In genomic region chr22:50270302-50271010, GRCh38 we compare ENCODE assay signal across 8 cellular contexts. TPM values are rescaled to one million over a fixed set of nuclear protein-coding genes. Genes with fewer than 3 reads are reported as not detected.
DNase-seq lines count a peak whose midpoint lies in the region; TF ChIP-seq lines count a peak whose summit lies in the region.

MAPK11 (minus strand) TSS chr22:50270380; CDS start chr22:50270292, 88 bp downstream.

- H3K27me3 Mint-ChIP-seq in nephron (ENCODE audit: low read depth) = peaks cover 17% of the 10 kb centered on the region

- H3K36me3 ChIP-seq in OCI-LY7 (ENCODE audit: insufficient read depth, low read length) = peaks cover 6% of the 10 kb centered on the region; the same call in 1 of the 2 replicates
- peaks cover 9% of the 10 kb centered on the region for H3K36me3 ChIP-seq in fibroblast of lung (ENCODE audit: control insufficient read depth, insufficient read depth, low read length)
- peaks cover 6 to 13% (median 7%) of the 10 kb centered on the region in 4 donors for H3K36me3 ChIP-seq in stomach

- TF ChIP-seq EP300 in stomach (IDR thresholded peaks at IDR 0.05) = no peak

- H3K9me2 ChIP-seq in OCI-LY7 (ENCODE audit: insufficient read depth, low read length) = no peaks in the 10 kb centered on the region

- H4K20me1 ChIP-seq in OCI-LY7 (ENCODE audit: insufficient read depth, low read length) = no peaks in the 10 kb centered on the region
- no peaks in the 10 kb centered on the region for H4K20me1 ChIP-seq in fibroblast of lung (ENCODE audit: control insufficient read depth, extremely low read depth, insufficient read depth, low read length)

- H3K4me3 ChIP-seq in OCI-LY7 (ENCODE audit: low read depth, low read length, poor library complexity, severe bottlenecking) (peak within 1 kb of the TSS; percentile 73), fibroblast of lung (replicated peaks in 1 of 4; ENCODE audit: control extremely low read depth in 1 of 4, insufficient read depth in 1 of 4, low read depth in 3 of 4, low read length in 4 of 4) (peak within 1 kb of the TSS; percentile 33 to 66 (median 46)), stomach (peak within 1 kb of the TSS; percentile 52 to 59 (median 56))

- no peak for TF ChIP-seq POLR2A in stomach (IDR thresholded peaks at IDR 0.05)

- peaks cover 11% of the 10 kb centered on the region for H3K36me3 Mint-ChIP-seq in nephron (ENCODE audit: low read depth)

- POLR2A ChIA-PET in OCI-LY7 (lab: Charles Lee) = interaction anchor here (0.6 kb wide), 1 partner anchor 10 kb away, joined by 3 read pairs; no protein-coding TSS in a partner anchor

- peak; percentile 72 for DNase-seq in AG08395 (ENCODE audit: low spot score)
- DNase-seq in GM20000 (ENCODE audit: low spot score) = peak; percentile 89
- peak; percentile 76 for DNase-seq in OCI-LY7 (ENCODE audit: low spot score)
- peak; percentile 49 to 65 for DNase-seq in activated T-helper 1 cell treated with anti-CD3 and anti-CD28 coated beads, Interleukin-2, amount 50 U/mL, for 16 hours (ENCODE audit: low read depth in 1 of 2, low spot score in 1 of 2)
- DNase-seq in fibroblast of lung (ENCODE audit: low read depth in 2 of 2) = peak; percentile 64 to 72
- DNase-seq in stomach = peak; percentile 75
- DNase-seq in hippocampal formation (lab: John Stamatoyannopoulos, UW) = no peak

- H3K27ac Mint-ChIP-seq in nephron = peak within 1 kb of the TSS in 1 of 3 experiments; percentile 33

- CTCF ChIA-PET in OCI-LY7 (lab: Charles Lee; ENCODE audit: unreplicated experiment) = no interaction called here

- H3K4me2 ChIP-seq in OCI-LY7 (ENCODE audit: low read length) (peak within 1 kb of the TSS; percentile 94), fibroblast of lung (ENCODE audit: extremely low read depth, insufficient read depth, low read length) (peak within 1 kb of the TSS; percentile 90)

- H3K27me3 ChIP-seq in fibroblast of lung (ENCODE audit: control insufficient read depth, insufficient read depth, low read length) (no peaks in the 10 kb centered on the region), stomach (peaks cover 0 to 36% (median 3%) of the 10 kb centered on the region in 3 donors)

- intact Hi-C loops in OCI-LY7 (cut with micrococcal nuclease; ENCODE audit: unreplicated experiment) (loop anchor here (5.0 kb wide), 1 partner anchor 237 kb away; the partner anchor contains the start of genes LMF2 and NCAPH2), stomach (cut with DNase I; ENCODE audit: low total_unique reads) (no loop called here)

- H3K79me2 ChIP-seq in OCI-LY7 (ENCODE audit: insufficient read depth, low read depth, low read length) = no peaks in the 10 kb centered on the region
- H3K79me2 ChIP-seq in fibroblast of lung (ENCODE audit: control insufficient read depth, insufficient read depth, low read length) = no peaks in the 10 kb centered on the region

- no peaks in the 10 kb centered on the region for H3K9me3 Mint-ChIP-seq in nephron

- TF ChIP-seq CTCF in GM20000 (IDR thresholded peaks at IDR 0.05; ENCODE audit: extremely low read depth, missing control alignments) = no peak
- TF ChIP-seq CTCF in OCI-LY7 (conservative IDR thresholded peaks at IDR 0.05; ENCODE audit: low read length) = no peak
- peak in 1 of 2 donors; percentile 4 for TF ChIP-seq CTCF in fibroblast of lung (conservative IDR thresholded peaks at IDR 0.05 in 1 of 2, IDR thresholded peaks at IDR 0.05 in 1 of 2; ENCODE audit: low read depth in 1 of 2, low read length in 2 of 2)
- no peak for TF ChIP-seq CTCF in nephron (IDR thresholded peaks at IDR 0.05; ENCODE audit: unreplicated experiment in 3 of 3)
- no peak for TF ChIP-seq CTCF in stomach (IDR thresholded peaks at IDR 0.05)

- H3K4me1 ChIP-seq in OCI-LY7 (ENCODE audit: insufficient read depth, low read length, poor library complexity, severe bottlenecking) = peaks cover 40% of the 10 kb centered on the region
- peaks cover 10% of the 10 kb centered on the region for H3K4me1 ChIP-seq in fibroblast of lung (ENCODE audit: control insufficient read depth, extremely low read depth, insufficient read depth, low read length)
- H3K4me1 ChIP-seq in stomach = peaks cover 58 to 79% (median 70%) of the 10 kb centered on the region in 4 donors

- H3K9me3 ChIP-seq in OCI-LY7 (ENCODE audit: low read length) = no peaks in the 10 kb centered on the region
- H3K9me3 ChIP-seq in fibroblast of lung (ENCODE audit: control insufficient read depth, insufficient read depth, low read depth, low read length) = no peaks in the 10 kb centered on the region
- no peaks in the 10 kb centered on the region for H3K9me3 ChIP-seq in stomach

- H3K27ac ChIP-seq in OCI-LY7 (ENCODE audit: low read depth, low read length, poor library complexity, severe bottlenecking) = peak within 1 kb of the TSS; percentile 44
- H3K27ac ChIP-seq in fibroblast of lung (ENCODE audit: insufficient read depth, low read length) = no peak within 1 kb of the TSS
- peak within 1 kb of the TSS; percentile 67 to 83 (median 69) for H3K27ac ChIP-seq in stomach

- BruUV-seq in OCI-LY7 (replicated peaks; lab: Mats Ljungman, UMichigan) = no TSS peak

- peaks cover 11% of the 10 kb centered on the region for H3K4me1 Mint-ChIP-seq in nephron

- 0 to 2% (median 1%) methylated on average over 20 to 77 of the region's 77 CpGs for WGBS in stomach, 5 donors

- H3K4me3 Mint-ChIP-seq in nephron = peak within 1 kb of the TSS; percentile 73 to 81 (median 77)

- peak within 1 kb of the TSS; percentile 13 for H3K9ac ChIP-seq in fibroblast of lung (ENCODE audit: insufficient read depth, low read length)

- H2AFZ ChIP-seq in OCI-LY7 (ENCODE audit: low read length) = peak within 1 kb of the TSS; percentile 20; the same call in 1 of the 2 replicates
- no peak within 1 kb of the TSS for H2AFZ ChIP-seq in fibroblast of lung (ENCODE audit: low read length)

RNA-seq across cellular contexts. Expression of gene MAPK11, which starts in this region (rescaled TPM):
- 12.0 and 13.0 TPM in 2 replicates for total RNA-seq in OCI-LY7 (2014; rRNA removed; shearing (Covaris generic))
- total RNA-seq in OCI-LY7 (2022) = 18.6 and 19.7 TPM in 2 replicates
- 5.9 and 7.6 TPM in 2 replicates for total RNA-seq in fibroblast of lung
- 2.6 and 4.1 TPM in 2 replicates for polyA plus RNA-seq in fibroblast of lung
- 5.4 and 10.7 TPM in 2 replicates for polyA plus RNA-seq in fibroblast of lung (2012)
- 17.1 and 18.7 TPM in 2 replicates for polyA minus RNA-seq in fibroblast of lung (ENCODE audit: low replicate concordance)
- 10 to 100 TPM in 1 of 5 donors, 1 to 10 TPM in 2, under 1 TPM in 1, not detected in 1; 0.29 to 10.1 (median 5.7) TPM for total RNA-seq in stomach
- 10 to 100 TPM in 2 of 3 donors, 1 to 10 TPM in 1; 8.5 to 13.6 (median 12.3) TPM for polyA plus RNA-seq in stomach

Comparison
In these comparisons a context has a peak if more than half of its experiments do, and no peak if none do; other contexts are left out.
1. DNase-seq: peak in AG08395 (single experiment), GM20000 (single experiment), OCI-LY7 (single experiment), activated T-helper 1 cell treated with anti-CD3 and anti-CD28 coated beads, Interleukin-2, amount 50 U/mL, for 16 hours (2 of 2), fibroblast of lung (2 of 2) and stomach (single experiment); none in hippocampal formation (0 of 2).
2. Peak in every context shown above with its lines, with median percentiles within 50 percentile points of each other: H3K4me3 ChIP-seq.